Comparison of ENCODE assay signal across 8 cellular contexts in genomic region chr19:19033426-19034203, GRCh38. TPM values are rescaled to one million over a fixed set of nuclear protein-coding genes. Genes with fewer than 3 reads are reported as not detected.
DNase-seq lines count a peak whose midpoint lies in the region; ATAC-seq, FAIRE-seq and TF ChIP-seq lines count a peak whose summit lies in the region.

TSS of gene ARMC6 (plus strand) at chr19:19033603. CDS start at chr19:19034210, 607 bp downstream.
TSS of gene SUGP2 (minus strand) at chr19:19033517. CDS start at chr19:19031071, 2,446 bp downstream.

- TF ChIP-seq EP300 in transverse colon (IDR thresholded peaks at IDR 0.05; ENCODE audit: low read depth) = no peak

- peaks cover 0 to 36% (median 22%) of the 10 kb centered on the region in 12 donors for H3K4me1 ChIP-seq in heart left ventricle
- H3K4me1 ChIP-seq in transverse colon = peaks cover 5 to 30% (median 19%) of the 10 kb centered on the region in 4 donors

- H3K4me3 ChIP-seq in heart left ventricle (peak within 1 kb of the TSS; percentile 59 to 97 (median 84)), transverse colon (peak within 1 kb of the TSS; percentile 77 to 94 (median 88))

- H3K27me3 ChIP-seq in heart left ventricle (no peaks in the 10 kb centered on the region), transverse colon (no peaks in the 10 kb centered on the region)

- in situ Hi-C loops in transverse colon (cut with MboI; ENCODE audit: low pct_ligation_motif_present in 1 of 4, low pct_unique_long_range_greater_than_20kb in 1 of 4, low sequenced_read_pairs in 3 of 4) = no loop called here

- H3K36me3 ChIP-seq in heart left ventricle (peaks cover 0 to 29% (median 22%) of the 10 kb centered on the region in 9 donors), transverse colon (peaks cover 0 to 10% (median 4%) of the 10 kb centered on the region in 4 donors)

- intact Hi-C loops in heart left ventricle (cut with DNase I) = loop anchor here in 2 of 10 donors (1.0 to 2.0 kb wide), 2 partner anchors 29 to 106 kb away; partner anchors contain the start of gene SLC25A42 (in 2 of the 2)
- intact Hi-C loops in posterior cingulate gyrus (cut with DNase I) = loop anchor here (10.0 kb wide), 1 partner anchor 291 kb away; the partner anchor contains the start of genes MAU2 and SUGP1
- intact Hi-C loops in transverse colon (cut with DNase I; ENCODE audit: low total_unique reads) = no loop called here

- no peaks in the 10 kb centered on the region for H3K9me3 ChIP-seq in heart left ventricle
- H3K9me3 ChIP-seq in transverse colon = no peaks in the 10 kb centered on the region

- DNase-seq in GM12892 (ENCODE audit: insufficient read length) (peak; percentile 95), NCI-H1436 (lab: John Stamatoyannopoulos, UW) (peak; percentile 76), T-helper 1 cell (peak; percentile 78 to 91 (median 82)), heart left ventricle (peak; percentile 87 to 93 (median 90)), posterior cingulate gyrus (peak; percentile 74 to 97 (median 84)), transverse colon (peak; percentile 89)

- peak in 1 of 12 donors; percentile 12 for TF ChIP-seq CTCF in heart left ventricle (IDR thresholded peaks at IDR 0.05)
- TF ChIP-seq CTCF in transverse colon (IDR thresholded peaks at IDR 0.05) = peak; percentile 12 to 55 (median 24)

- ATAC-seq in HG02798 (IDR thresholded peaks at IDR 0.05; ENCODE audit: poor library complexity, unreplicated experiment) (peak; percentile 84), heart left ventricle (peak; percentile 56 to 90 (median 86))

- TF ChIP-seq POLR2A in GM12892 (IDR thresholded peaks at IDR 0.05; ENCODE audit: low read depth, low read length) (peak; percentile 71; the same call in 1 of the 2 replicates), heart left ventricle (IDR thresholded peaks at IDR 0.05) (peak in 1 of 2 donors; percentile 69), transverse colon (IDR thresholded peaks at IDR 0.05) (peak; percentile 51)

- peak; percentile 88 for FAIRE-seq in GM12892 (lab: Jason Lieb, UNC)

- WGBS in adipose tissue, 3 donors = 0% methylated on average over 86 to 94 of the region's 94 CpGs
- 0 to 1% (median 1%) methylated on average over 60 to 94 of the region's 94 CpGs for WGBS in heart left ventricle, 4 donors
- WGBS in transverse colon (ENCODE audit: low coverage in 1 of 2), 2 donors = 0 to 2% methylated on average over 6 to 77 of the region's 94 CpGs

- H3K27ac ChIP-seq in adipose tissue (ENCODE audit: low read depth, low read length) = peak within 1 kb of the TSS; percentile 52
- H3K27ac ChIP-seq in heart left ventricle = peak within 1 kb of the TSS; percentile 91 to 100 (median 98)
- H3K27ac ChIP-seq in transverse colon = peak within 1 kb of the TSS; percentile 95 to 98 (median 96)

RNA-seq across cellular contexts. Expression of gene ARMC6, which starts in this region (rescaled TPM):
- 19.5 TPM for polyA plus RNA-seq in GM12892 (2012; ENCODE audit: missing spikeins)
- polyA plus RNA-seq in adipose tissue = 10 to 100 TPM in 2 of 3 donors, 1 to 10 TPM in 1; 8.7 to 19.9 (median 15.6) TPM
- total RNA-seq in heart left ventricle = 10 to 100 TPM in 8 of 9 donors, 1 to 10 TPM in 1; 9.9 to 23.6 (median 18.0) TPM
- polyA plus RNA-seq in heart left ventricle = 10 to 100 TPM; 22.4 to 24.7 TPM
- total RNA-seq in transverse colon = 100 to 1,000 TPM in 1 of 4 donors, 10 to 100 TPM in 3; 15.2 to 220 (median 22.9) TPM

RNA-seq across cellular contexts. Expression of gene SUGP2, which starts in this region (rescaled TPM):
- 100 TPM for polyA plus RNA-seq in GM12892 (2012; ENCODE audit: missing spikeins)
- 10 to 100 TPM; 14.3 to 35.2 (median 31.7) TPM for polyA plus RNA-seq in adipose tissue
- total RNA-seq in heart left ventricle = 10 to 100 TPM; 36.1 to 76.5 (median 59.4) TPM
- 10 to 100 TPM; 36.8 to 47.8 TPM for polyA plus RNA-seq in heart left ventricle
- total RNA-seq in transverse colon = 100 to 1,000 TPM in 1 of 4 donors, 10 to 100 TPM in 3; 43.0 to 132 (median 57.9) TPM

Comparison
In these comparisons a context has a peak if more than half of its experiments do, and no peak if none do; other contexts are left out.
1. Peak in every context shown above with its lines: DNase-seq, ATAC-seq, H3K4me3 ChIP-seq and H3K27ac ChIP-seq.